ENCODE assay signal across 10 cellular contexts in genomic region chr15:90037510-90037860, GRCh38. TPM values are rescaled to one million over a fixed set of nuclear protein-coding genes. Genes with fewer than 3 reads are reported as not detected.
DNase-seq lines count a peak whose midpoint lies in the region; ATAC-seq lines count a peak whose summit lies in the region.
"Had no signal": no experiment of that assay in that cellular context is flagged by ENCODE, and none has a peak within 500 bp of the region (broad histone marks: within the 10 kb centered on the region; RNA-seq: fewer than 3 reads in every experiment).

No MANE protein-coding gene starts in this region.

- no peaks in the 10 kb centered on the region for H3K27me3 Mint-ChIP-seq in activated T-cell treated with anti-CD3 and anti-CD28 coated beads, Interleukin-2, amount 50 U/mL, for 24 hours
- no peaks in the 10 kb centered on the region for H3K27me3 Mint-ChIP-seq in activated T-cell treated with anti-CD3 and anti-CD28 coated beads, Interleukin-2, amount 50 U/mL, for 4 hours (ENCODE audit: low read depth)
- H3K27me3 Mint-ChIP-seq in activated T-helper 17 cell treated with anti-CD3 and anti-CD28 coated beads, Interleukin-2, amount 50 U/mL, for 72 hours: no peaks in the 10 kb centered on the region
- H3K27me3 Mint-ChIP-seq in immature natural killer cell (ENCODE audit: low read depth in 3 of 3): peaks cover 31 to 34% (median 33%) of the 10 kb centered on the region in 3 donors
- no peaks in the 10 kb centered on the region for H3K27me3 Mint-ChIP-seq in stimulated activated naive CD8-positive, alpha-beta T cell treated with anti-CD3 and anti-CD28 coated beads, Interleukin-15, amount 100 ng/mL, for 72 hours

- DNase-seq in activated T-cell treated with anti-CD3 and anti-CD28 coated beads, Interleukin-2, amount 50 U/mL, for 24 hours: no peak
- DNase-seq in activated T-cell treated with anti-CD3 and anti-CD28 coated beads, Interleukin-2, amount 50 U/mL, for 4 hours: no peak
- no peak for DNase-seq in immature natural killer cell
- no peak for DNase-seq in stimulated activated naive CD8-positive, alpha-beta T cell treated with anti-CD3 and anti-CD28 coated beads, Interleukin-15, amount 100 ng/mL, for 72 hours
- DNase-seq in HPDE6-E6E7 (ENCODE audit: extremely low spot score): no peak
- no peak for DNase-seq in GDM1 (lab: John Stamatoyannopoulos, UW)
- DNase-seq: retina, RPMI8226 had no signal

- peaks cover 2% of the 10 kb centered on the region for H3K36me3 Mint-ChIP-seq in activated T-cell treated with anti-CD3 and anti-CD28 coated beads, Interleukin-2, amount 50 U/mL, for 24 hours (ENCODE audit: low read depth)
- H3K36me3 Mint-ChIP-seq in activated T-cell treated with anti-CD3 and anti-CD28 coated beads, Interleukin-2, amount 50 U/mL, for 4 hours (ENCODE audit: insufficient read depth): peaks cover 3% of the 10 kb centered on the region
- H3K36me3 Mint-ChIP-seq in activated T-helper 17 cell treated with anti-CD3 and anti-CD28 coated beads, Interleukin-2, amount 50 U/mL, for 72 hours (ENCODE audit: low read depth): no peaks in the 10 kb centered on the region
- H3K36me3 Mint-ChIP-seq in immature natural killer cell: no peaks in the 10 kb centered on the region

- ATAC-seq in activated T-cell treated with anti-CD3 and anti-CD28 coated beads, Interleukin-2, amount 50 U/mL, for 4 hours: no peak
- ATAC-seq in activated T-helper 17 cell treated with anti-CD3 and anti-CD28 coated beads, Interleukin-2, amount 50 U/mL, for 72 hours (replicated peaks): no peak
- ATAC-seq in stimulated activated naive CD8-positive, alpha-beta T cell treated with anti-CD3 and anti-CD28 coated beads, Interleukin-15, amount 100 ng/mL, for 72 hours: no peak
- ATAC-seq in HG03378 (IDR thresholded peaks at IDR 0.05; ENCODE audit: unreplicated experiment): no peak

- peaks cover 77% of the 10 kb centered on the region for H3K4me1 Mint-ChIP-seq in activated T-cell treated with anti-CD3 and anti-CD28 coated beads, Interleukin-2, amount 50 U/mL, for 24 hours (ENCODE audit: low read depth)
- peaks cover 75% of the 10 kb centered on the region for H3K4me1 Mint-ChIP-seq in activated T-cell treated with anti-CD3 and anti-CD28 coated beads, Interleukin-2, amount 50 U/mL, for 4 hours (ENCODE audit: low read depth)
- peaks cover 49% of the 10 kb centered on the region for H3K4me1 Mint-ChIP-seq in activated T-helper 17 cell treated with anti-CD3 and anti-CD28 coated beads, Interleukin-2, amount 50 U/mL, for 72 hours
- H3K4me1 Mint-ChIP-seq in immature natural killer cell: peaks cover 85 to 91% of the 10 kb centered on the region in 2 donors
- peaks cover 81% of the 10 kb centered on the region for H3K4me1 Mint-ChIP-seq in stimulated activated naive CD8-positive, alpha-beta T cell treated with anti-CD3 and anti-CD28 coated beads, Interleukin-15, amount 100 ng/mL, for 72 hours

- no peaks in the 10 kb centered on the region for H3K9me3 Mint-ChIP-seq in activated T-cell treated with anti-CD3 and anti-CD28 coated beads, Interleukin-2, amount 50 U/mL, for 24 hours
- H3K9me3 Mint-ChIP-seq in activated T-cell treated with anti-CD3 and anti-CD28 coated beads, Interleukin-2, amount 50 U/mL, for 4 hours: no peaks in the 10 kb centered on the region
- H3K9me3 Mint-ChIP-seq in activated T-helper 17 cell treated with anti-CD3 and anti-CD28 coated beads, Interleukin-2, amount 50 U/mL, for 72 hours: no peaks in the 10 kb centered on the region
- peaks cover 0 to 7% (median 0%) of the 10 kb centered on the region in 6 donors for H3K9me3 Mint-ChIP-seq in immature natural killer cell
- H3K9me3 Mint-ChIP-seq in stimulated activated naive CD8-positive, alpha-beta T cell treated with anti-CD3 and anti-CD28 coated beads, Interleukin-15, amount 100 ng/mL, for 72 hours: no peaks in the 10 kb centered on the region

- H3K4me3 Mint-ChIP-seq in activated T-cell treated with anti-CD3 and anti-CD28 coated beads, Interleukin-2, amount 50 U/mL, for 24 hours: no peak overlapping the region
- no peak overlapping the region for H3K4me3 Mint-ChIP-seq in activated T-cell treated with anti-CD3 and anti-CD28 coated beads, Interleukin-2, amount 50 U/mL, for 4 hours
- H3K4me3 Mint-ChIP-seq in activated T-helper 17 cell treated with anti-CD3 and anti-CD28 coated beads, Interleukin-2, amount 50 U/mL, for 72 hours: peak overlapping the region; percentile 40
- peak overlapping the region in 1 of 5 donors; percentile 44 for H3K4me3 Mint-ChIP-seq in immature natural killer cell
- H3K4me3 Mint-ChIP-seq in stimulated activated naive CD8-positive, alpha-beta T cell treated with anti-CD3 and anti-CD28 coated beads, Interleukin-15, amount 100 ng/mL, for 72 hours: peak overlapping the region; percentile 68 to 75

- peak overlapping the region; percentile 93 for H3K27ac Mint-ChIP-seq in activated T-cell treated with anti-CD3 and anti-CD28 coated beads, Interleukin-2, amount 50 U/mL, for 24 hours
- peak overlapping the region; percentile 51 for H3K27ac Mint-ChIP-seq in activated T-helper 17 cell treated with anti-CD3 and anti-CD28 coated beads, Interleukin-2, amount 50 U/mL, for 72 hours
- peak overlapping the region; percentile 88 to 99 (median 97) for H3K27ac Mint-ChIP-seq in immature natural killer cell
- peak overlapping the region; percentile 94 to 97 for H3K27ac Mint-ChIP-seq in stimulated activated naive CD8-positive, alpha-beta T cell treated with anti-CD3 and anti-CD28 coated beads, Interleukin-15, amount 100 ng/mL, for 72 hours

RNA-seq across cellular contexts. Expression of gene ZNF710, which starts 36.4 kb away (rescaled TPM):
- total RNA-seq in activated T-cell treated with anti-CD3 and anti-CD28 coated beads, Interleukin-2, amount 50 U/mL, for 4 hours: 10 to 100 TPM; 21.7 to 28.2 (median 25.0) TPM
- total RNA-seq in activated T-helper 17 cell treated with anti-CD3 and anti-CD28 coated beads, Interleukin-2, amount 50 U/mL, for 72 hours: 10 to 100 TPM; 12.2 to 15.4 TPM
- 1 to 10 TPM; 1.7 to 3.4 (median 2.3) TPM for polyA plus RNA-seq in immature natural killer cell

Comparison
In these comparisons a context has a peak if more than half of its experiments do, and no peak if none do; other contexts are left out.
1. H3K4me3 Mint-ChIP-seq: peak in activated T-helper 17 cell treated with anti-CD3 and anti-CD28 coated beads, Interleukin-2, amount 50 U/mL, for 72 hours (single experiment) and stimulated activated naive CD8-positive, alpha-beta T cell treated with anti-CD3 and anti-CD28 coated beads, Interleukin-15, amount 100 ng/mL, for 72 hours (2 of 2); none in activated T-cell treated with anti-CD3 and anti-CD28 coated beads, Interleukin-2, amount 50 U/mL, for 24 hours (single experiment) and activated T-cell treated with anti-CD3 and anti-CD28 coated beads, Interleukin-2, amount 50 U/mL, for 4 hours (single experiment).
2. Peak in every context shown above with its lines, with median percentiles within 50 percentile points of each other: H3K27ac Mint-ChIP-seq.